ENCODE assay signal across 8 cellular contexts in the genomic region with DNA sequence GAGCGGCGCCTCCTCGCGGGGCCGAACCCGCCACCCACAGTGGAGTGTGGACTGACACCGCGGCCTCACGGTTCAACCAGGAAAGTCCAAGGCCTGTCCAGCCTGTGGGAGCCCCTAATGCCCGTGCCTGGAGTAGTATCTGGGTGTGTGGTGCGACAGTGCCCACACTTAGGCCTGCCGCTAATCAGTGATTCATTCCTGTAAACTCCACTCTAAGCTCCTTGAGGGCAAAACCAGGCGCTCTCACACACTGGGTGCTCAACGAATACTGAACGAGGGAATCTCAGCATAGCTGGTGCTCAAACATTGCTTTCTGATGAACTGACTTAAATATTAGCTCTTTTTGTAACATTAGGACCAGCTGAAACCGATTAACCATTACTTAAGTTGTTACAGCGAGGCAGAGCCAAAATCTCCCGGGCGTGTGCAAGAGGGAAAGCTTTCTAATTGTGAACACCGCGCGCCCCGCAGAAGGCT. TPM values are rescaled to one million over a fixed set of nuclear protein-coding genes. Genes with fewer than 3 reads are reported as not detected.
DNase-seq lines count a peak whose midpoint lies in the region; ATAC-seq and TF ChIP-seq lines count a peak whose summit lies in the region.

No MANE protein-coding gene starts in this region.

- H3K27ac ChIP-seq in AG04450 (ENCODE audit: low read depth, low read length) (peak overlapping the region; percentile 79), HUES64 (ENCODE audit: low read depth, low read length) (no peak overlapping the region), brain microvascular endothelial cell (peak overlapping the region; percentile 9), stomach smooth muscle (ENCODE audit: low read length) (peak overlapping the region; percentile 64)

- H3K9me3 ChIP-seq in AG04450 (ENCODE audit: control insufficient read depth, insufficient read depth, low read length) (no peaks in the 10 kb centered on the region; the same call in 1 of the 2 replicates), HUES64 (ENCODE audit: insufficient read depth, low read depth, low read length) (no peaks in the 10 kb centered on the region), stomach smooth muscle (ENCODE audit: control insufficient read depth in 2 of 2, low read length in 2 of 2) (no peaks in the 10 kb centered on the region)

- TF ChIP-seq CTCF in AG04450 (IDR thresholded peaks at IDR 0.05; ENCODE audit: low read depth, low read length), result no peak
- no peak for TF ChIP-seq CTCF in brain microvascular endothelial cell (IDR thresholded peaks at IDR 0.05; ENCODE audit: low read depth, low read length, missing control alignments)

- H3K4me3 ChIP-seq in AG04450 (ENCODE audit: low read depth, low read length), result peak overlapping the region; percentile 64
- peak overlapping the region; percentile 65 for H3K4me3 ChIP-seq in HUES64 (ENCODE audit: low read length)
- peak overlapping the region; percentile 75 for H3K4me3 ChIP-seq in brain microvascular endothelial cell (ENCODE audit: low read depth, low read length)
- H3K4me3 ChIP-seq in stomach smooth muscle (ENCODE audit: low read length in 2 of 2), result peak overlapping the region; percentile 76 to 79

- no peak for DNase-seq in AG04450 (ENCODE audit: low read depth, low spot score)
- DNase-seq in brain microvascular endothelial cell, result peak; percentile 11
- peak; percentile 41 for DNase-seq in kidney glomerular epithelial cell (lab: John Stamatoyannopoulos, UW)
- DNase-seq in RPMI8226, result no peak

- H3K36me3 ChIP-seq in HUES64 (ENCODE audit: insufficient read depth, low read length) (no peaks in the 10 kb centered on the region), brain microvascular endothelial cell (replicated peaks) (no peaks in the 10 kb centered on the region), stomach smooth muscle (ENCODE audit: control insufficient read depth in 2 of 2, insufficient read depth in 2 of 2, low read length in 2 of 2) (no peaks in the 10 kb centered on the region)

- ATAC-seq in GM19351 (IDR thresholded peaks at IDR 0.05; ENCODE audit: unreplicated experiment) (peak; percentile 12), HG02798 (IDR thresholded peaks at IDR 0.05; ENCODE audit: poor library complexity, unreplicated experiment) (no peak)

- H3K27me3 ChIP-seq in AG04450 (ENCODE audit: control insufficient read depth, insufficient read depth, low read length) (no peaks in the 10 kb centered on the region), HUES64 (ENCODE audit: insufficient read depth, low read length) (peaks cover 56% of the 10 kb centered on the region), brain microvascular endothelial cell (replicated peaks) (no peaks in the 10 kb centered on the region), stomach smooth muscle (ENCODE audit: control insufficient read depth in 1 of 2, insufficient read depth in 2 of 2, low read length in 2 of 2) (peaks cover 0 to under 1% of the 10 kb centered on the region in 2 donors)

- WGBS in HUES64, result 37% methylated on average over 23 of the region's 23 CpGs

- POLR2A ChIA-PET in AG04450 (lab: Yijun Ruan, JAX), result interaction anchor here (0.7 to 1.0 kb wide), 3 partner anchors 21 to 367 kb away, joined by 3 read pairs; partner anchors contain the start of gene CYCS

- H3K4me1 ChIP-seq in HUES64 (ENCODE audit: insufficient read depth, low read length), result peaks cover 7% of the 10 kb centered on the region; the same call in 1 of the 2 replicates
- H3K4me1 ChIP-seq in stomach smooth muscle (ENCODE audit: control insufficient read depth, insufficient read depth, low read length), result peaks cover 12% of the 10 kb centered on the region

- H3K9ac ChIP-seq in HUES64 (ENCODE audit: low read depth, low read length), result peak overlapping the region; percentile 51
- H3K9ac ChIP-seq in stomach smooth muscle (ENCODE audit: low read length in 2 of 2), result peak overlapping the region; percentile 57 to 72

- in situ Hi-C loops in brain microvascular endothelial cell (cut with HindIII; ENCODE audit: low pct_ligation_motif_present, low sequenced_read_pairs), result no loop called here

- CTCF ChIA-PET in AG04450 (lab: Charles Lee), result interaction anchor here (0.8 to 1.5 kb wide), 6 partner anchors 13 to 341 kb away, joined by 3 to 10 read pairs (median 4); no protein-coding TSS in a partner anchor

RNA-seq across cellular contexts. Expression of gene GSDME, which starts 0.6 kb away (rescaled TPM):
- 58.3 and 63.8 TPM in 2 replicates for polyA plus RNA-seq in AG04450 (2011; rRNA removed)
- polyA minus RNA-seq in AG04450 (2011; rRNA and poly(A)+ RNA removed), result 55.3 and 77.2 TPM in 2 replicates
- polyA plus RNA-seq in HUES64 (2013, experiment 1 of 2), result 5.3 TPM
- polyA plus RNA-seq in HUES64 (2013, experiment 2 of 2), result 6.9 TPM

Comparison
In these comparisons a context has a peak if more than half of its experiments do, and no peak if none do; other contexts are left out.
1. DNase-seq: peak in brain microvascular endothelial cell (single experiment) and kidney glomerular epithelial cell (single experiment); none in AG04450 (single experiment) and RPMI8226 (single experiment).
2. Peak in every context shown above with its lines, with median percentiles within 50 percentile points of each other: H3K4me3 ChIP-seq.